ENCODE assay signal across 28 cellular contexts in the genomic region with DNA sequence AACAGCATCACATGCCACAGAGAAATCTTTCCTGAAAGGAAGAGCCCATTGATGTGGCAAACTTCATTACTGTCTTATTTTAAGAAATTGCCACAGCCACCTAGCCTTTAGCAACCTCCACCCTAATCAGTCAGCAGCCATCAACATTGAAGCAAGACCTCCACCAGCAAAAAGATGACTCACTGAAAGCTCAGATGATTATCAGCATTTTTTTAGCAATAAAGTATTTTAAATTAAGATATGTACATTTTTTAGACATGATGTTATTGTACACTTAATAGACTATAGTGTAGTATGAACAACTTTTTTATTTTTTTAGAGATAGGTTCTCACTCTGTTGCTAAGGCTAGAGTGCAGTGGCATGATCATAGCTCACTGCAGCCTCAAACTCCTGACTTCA. TPM values are rescaled to one million over a fixed set of nuclear protein-coding genes. Genes with fewer than 3 reads are reported as not detected.
DNase-seq lines count a peak whose midpoint lies in the region; ATAC-seq and TF ChIP-seq lines count a peak whose summit lies in the region.
"Had no signal": no experiment of that assay in that cellular context is flagged by ENCODE, and none has a peak within 500 bp of the region (broad histone marks: within the 10 kb centered on the region; RNA-seq: fewer than 3 reads in every experiment).

No MANE protein-coding gene starts in this region.

- no peaks in the 10 kb centered on the region for H3K27me3 Mint-ChIP-seq in stimulated activated naive B cell treated with anti-CD40 and anti-IgM and Interleukin-4, amounts not matched to agents 10 μg/mL and 1 μg/mL and 100 μg/mL, for 72 hours
- H3K27me3 Mint-ChIP-seq: activated naive CD8-positive, alpha-beta T cell; CD4-positive, alpha-beta T cell had no signal

- intact Hi-C loops in lower leg skin (cut with DNase I; ENCODE audit: low total_unique reads), result loop anchor here (5.0 kb wide), 1 partner anchor 373 kb away; no protein-coding TSS in a partner anchor

- H3K4me3 ChIP-seq in RWPE2 (ENCODE audit: severe bottlenecking) (no peak overlapping the region), retinal pigment epithelial cell (ENCODE audit: low read length) (no peak overlapping the region), lower leg skin (ENCODE audit: low read depth, poor library complexity, severe bottlenecking) (no peak overlapping the region)
- H3K4me3 ChIP-seq: gastroesophageal sphincter, GM12878, hepatocyte, upper lobe of right lung had no signal

- peaks cover 13 to 21% of the 10 kb centered on the region in 2 donors for H3K4me1 Mint-ChIP-seq in stimulated activated naive B cell treated with anti-CD40 and anti-IgM and Interleukin-4, amounts not matched to agents 10 μg/mL and 1 μg/mL and 100 μg/mL, for 72 hours
- H3K4me1 Mint-ChIP-seq: nephron had no signal

- H3K36me3 ChIP-seq in RWPE2 (ENCODE audit: low read depth), result peaks cover 10% of the 10 kb centered on the region
- H3K36me3 ChIP-seq: gastroesophageal sphincter, upper lobe of right lung had no signal

- no peak for TF ChIP-seq POLR2A in lower leg skin (IDR thresholded peaks at IDR 0.05)

- peak; percentile 24; the same call in 1 of the 3 replicates for ATAC-seq in RWPE2 (ENCODE audit: low read depth)
- no peak for ATAC-seq in stimulated activated naive B cell treated with anti-CD40 and anti-IgM and Interleukin-4, amounts not matched to agents 10 μg/mL and 1 μg/mL and 100 μg/mL, for 72 hours (replicated peaks)
- ATAC-seq: esophagus mucosa; gastroesophageal sphincter; GM12878; HCT116; left cardiac atrium; Panc1; stimulated activated effector memory CD8-positive, alpha-beta T cell treated with anti-CD3 and anti-CD28 coated beads, Interleukin-12 subunit alpha, Interleukin-12 subunit beta, amount 100 ng/mL, for 72 hours; upper lobe of right lung had no signal

- H3K27me3 ChIP-seq in RWPE2 (ENCODE audit: insufficient read depth, poor library complexity, severe bottlenecking), result no peaks in the 10 kb centered on the region
- H3K27me3 ChIP-seq: hepatocyte, upper lobe of right lung had no signal

- H3K4me1 ChIP-seq in RWPE2 (ENCODE audit: insufficient read depth, poor library complexity, severe bottlenecking), result no peaks in the 10 kb centered on the region

- H3K27ac Mint-ChIP-seq in stimulated activated naive B cell treated with anti-CD40 and anti-IgM and Interleukin-4, amounts not matched to agents 10 μg/mL and 1 μg/mL and 100 μg/mL, for 72 hours, result no peak overlapping the region
- H3K27ac Mint-ChIP-seq: activated CD4-positive, alpha-beta T cell treated with anti-CD3 and anti-CD28 coated beads, Interleukin-2, amount 10 ng/mL, durations not matched to agents 24 days and 14 days; activated naive CD8-positive, alpha-beta T cell; CD4-positive, alpha-beta T cell; nephron; stimulated activated effector memory CD8-positive, alpha-beta T cell treated with anti-CD3 and anti-CD28 coated beads, Interleukin-12 subunit alpha, Interleukin-12 subunit beta, amount 100 ng/mL, for 72 hours had no signal

- H3K9me3 Mint-ChIP-seq in stimulated activated naive B cell treated with anti-CD40 and anti-IgM and Interleukin-4, amounts not matched to agents 10 μg/mL and 1 μg/mL and 100 μg/mL, for 72 hours, result no peaks in the 10 kb centered on the region
- H3K9me3 Mint-ChIP-seq: activated CD4-positive, alpha-beta T cell treated with anti-CD3 and anti-CD28 coated beads, Interleukin-2, amount 10 ng/mL, durations not matched to agents 24 days and 14 days; CD4-positive, alpha-beta T cell; stimulated activated effector memory CD8-positive, alpha-beta T cell treated with anti-CD3 and anti-CD28 coated beads, Interleukin-12 subunit alpha, Interleukin-12 subunit beta, amount 100 ng/mL, for 72 hours had no signal

- no peak overlapping the region for H3K4me3 Mint-ChIP-seq in stimulated activated naive B cell treated with anti-CD40 and anti-IgM and Interleukin-4, amounts not matched to agents 10 μg/mL and 1 μg/mL and 100 μg/mL, for 72 hours
- H3K4me3 Mint-ChIP-seq: activated CD4-positive, alpha-beta T cell treated with anti-CD3 and anti-CD28 coated beads, Interleukin-2, amount 10 ng/mL, durations not matched to agents 24 days and 14 days; activated naive CD8-positive, alpha-beta T cell; CD4-positive, alpha-beta T cell; nephron; stimulated activated effector memory CD8-positive, alpha-beta T cell treated with anti-CD3 and anti-CD28 coated beads, Interleukin-12 subunit alpha, Interleukin-12 subunit beta, amount 100 ng/mL, for 72 hours had no signal

- H3K9me3 ChIP-seq in RWPE2 (ENCODE audit: severe bottlenecking), result no peaks in the 10 kb centered on the region
- H3K9me3 ChIP-seq: gastroesophageal sphincter, upper lobe of right lung had no signal

- H3K27ac ChIP-seq in RWPE2 (ENCODE audit: poor library complexity, severe bottlenecking), result no peak overlapping the region
- H3K27ac ChIP-seq: gastroesophageal sphincter, hepatocyte, upper lobe of right lung had no signal

- DNase-seq in ELR (ENCODE audit: low read depth) (peak; percentile 52), RWPE2 (ENCODE audit: low spot score) (no peak), dermis blood vessel endothelial cell (peak; percentile 48), retinal pigment epithelial cell (ENCODE audit: low read depth) (peak; percentile 31), lower leg skin (ENCODE audit: low spot score in 2 of 2) (no peak)
- no peak for DNase-seq in stimulated activated naive B cell treated with anti-CD40 and anti-IgM and Interleukin-4, amounts not matched to agents 10 μg/mL and 1 μg/mL and 100 μg/mL, for 72 hours
- DNase-seq in activated CD8-positive, alpha-beta memory T cell treated with anti-CD3 and anti-CD28 coated beads, Interleukin-2, amount 50 U/mL, for 48 hours, result no peak
- DNase-seq: activated CD4-positive, alpha-beta T cell treated with anti-CD3 and anti-CD28 coated beads, Interleukin-2, amount 10 ng/mL, durations not matched to agents 24 days and 14 days; activated effector memory CD4-positive, alpha-beta T cell treated with anti-CD3 and anti-CD28 coated beads, Interleukin-2, amount 50 U/mL, for 16 hours; activated T-cell treated with anti-CD3 and anti-CD28 coated beads, Interleukin-2, amount 50 U/mL, for 1 hour; aorta; CD4-positive, alpha-beta T cell; cortex of kidney; left cardiac atrium; NCI-H146; NCI-H345; SHP77 treated with DMSO at 0.1 percent for 48 hours; SW 1271; upper lobe of right lung had no signal

- no peak for TF ChIP-seq CTCF in RWPE2 (IDR thresholded peaks at IDR 0.05; ENCODE audit: poor library complexity, severe bottlenecking)
- TF ChIP-seq CTCF in retinal pigment epithelial cell (conservative IDR thresholded peaks at IDR 0.05; ENCODE audit: low read depth, low read length), result no peak
- no peak for TF ChIP-seq CTCF in lower leg skin (IDR thresholded peaks at IDR 0.05)

- peaks cover 0 to 9% of the 10 kb centered on the region in 2 donors for H3K36me3 Mint-ChIP-seq in stimulated activated naive B cell treated with anti-CD40 and anti-IgM and Interleukin-4, amounts not matched to agents 10 μg/mL and 1 μg/mL and 100 μg/mL, for 72 hours
- H3K36me3 Mint-ChIP-seq: activated naive CD8-positive, alpha-beta T cell had no signal

RNA-seq across cellular contexts. Expression of gene STEAP1B, which starts 14.8 kb away (rescaled TPM):
- total RNA-seq in dermis blood vessel endothelial cell (24.5 and 33.4 TPM in 2 replicates), lower leg skin (1 to 10 TPM in 1 of 4 donors, under 1 TPM in 1, not detected in 2; 0.29 to 1.4 TPM)
- total RNA-seq: CD4-positive, alpha-beta T cell; GM12878; hepatocyte had no signal

Comparison
In these comparisons a context has a peak if more than half of its experiments do, and no peak if none do; other contexts are left out.
1. DNase-seq: peak in ELR (single experiment), dermis blood vessel endothelial cell (single experiment) and retinal pigment epithelial cell (single experiment); none in RWPE2 (single experiment), stimulated activated naive B cell treated with anti-CD40 and anti-IgM and Interleukin-4, amounts not matched to agents 10 μg/mL and 1 μg/mL and 100 μg/mL, for 72 hours (single experiment), activated CD8-positive, alpha-beta memory T cell treated with anti-CD3 and anti-CD28 coated beads, Interleukin-2, amount 50 U/mL, for 48 hours (single experiment) and lower leg skin (0 of 2).
2. RNA of gene STEAP1B, which starts 14.8 kb away (total RNA-seq): 24.5 to 33.4 TPM in dermis blood vessel endothelial cell; 0.29 to 1.4 TPM in lower leg skin; every median in the first group is over 10 times any median in the second.